Comparison of ENCODE assay signal across 8 cellular contexts in genomic region chr1:23868848-23869450, GRCh38. TPM values are rescaled to one million over a fixed set of nuclear protein-coding genes. Genes with fewer than 3 reads are reported as not detected.
DNase-seq lines count a peak whose midpoint lies in the region; ATAC-seq and TF ChIP-seq lines count a peak whose summit lies in the region.

No MANE protein-coding gene starts in this region.

- ATAC-seq in right lobe of liver = no peak
- ATAC-seq in upper lobe of left lung (ENCODE audit: low FRiP score in 2 of 2) = peak in 1 of 2 donors; percentile 3
- no peak for ATAC-seq in HG02678 (IDR thresholded peaks at IDR 0.05; ENCODE audit: unreplicated experiment)

- H3K9me3 ChIP-seq in BLaER1 (no peaks in the 10 kb centered on the region), adipocyte (ENCODE audit: control insufficient read depth, low read length) (no peaks in the 10 kb centered on the region), right lobe of liver (no peaks in the 10 kb centered on the region), upper lobe of left lung (no peaks in the 10 kb centered on the region)

- peaks cover 13% of the 10 kb centered on the region for H3K36me3 ChIP-seq in BLaER1
- H3K36me3 ChIP-seq in adipocyte (ENCODE audit: control insufficient read depth, insufficient read depth, low read length, severe bottlenecking) = no peaks in the 10 kb centered on the region
- H3K36me3 ChIP-seq in right lobe of liver = peaks cover 0 to 5% (median 0%) of the 10 kb centered on the region in 4 donors
- peaks cover 0 to 12% (median 3%) of the 10 kb centered on the region in 4 donors for H3K36me3 ChIP-seq in upper lobe of left lung

- TF ChIP-seq POLR2A in right lobe of liver (IDR thresholded peaks at IDR 0.05) (no peak), upper lobe of left lung (IDR thresholded peaks at IDR 0.05) (no peak)

- H3K9ac ChIP-seq in BLaER1 (peak overlapping the region; percentile 28; the same call in 1 of the 2 replicates), adipocyte (ENCODE audit: low read length) (peak overlapping the region; percentile 69)

- TF ChIP-seq CTCF in right lobe of liver (IDR thresholded peaks at IDR 0.05) (no peak), upper lobe of left lung (IDR thresholded peaks at IDR 0.05) (no peak)

- TF ChIP-seq EP300 in upper lobe of left lung (IDR thresholded peaks at IDR 0.05) = no peak

- CTCF ChIA-PET in HEK293T (lab: Yijun Ruan, JAX) = interaction anchor here (0.5 to 0.7 kb wide), 2 partner anchors 19 to 51 kb away, joined by 3 to 4 read pairs; no protein-coding TSS in a partner anchor

- H3K27ac ChIP-seq in BLaER1 (0 out of 2 replicates have a peak overlapping the region, but pooled peaks have one; percentile 44), right lobe of liver (peak overlapping the region; percentile 3 to 55 (median 41)), upper lobe of left lung (peak overlapping the region; percentile 59 to 84 (median 74))

- no peaks in the 10 kb centered on the region for H3K27me3 ChIP-seq in BLaER1
- peaks cover 18% of the 10 kb centered on the region for H3K27me3 ChIP-seq in adipocyte (replicated peaks; ENCODE audit: control insufficient read depth, insufficient read depth, low read length)
- H3K27me3 ChIP-seq in right lobe of liver = no peaks in the 10 kb centered on the region
- H3K27me3 ChIP-seq in upper lobe of left lung = no peaks in the 10 kb centered on the region

- DNase-seq in HEK293T (ENCODE audit: extremely low spot score) (peak; percentile 46), adipocyte (ENCODE audit: low read depth) (no peak), right lobe of liver (no peak), upper lobe of left lung (peak in 1 of 2 donors; percentile 49), NCI-H1092 (lab: John Stamatoyannopoulos, UW) (no peak), SW480 (ENCODE audit: low spot score) (no peak)

- peaks cover 15% of the 10 kb centered on the region; the same call in 1 of the 2 replicates for H4K20me1 ChIP-seq in BLaER1

- peak overlapping the region; percentile 99 for H3K4me2 ChIP-seq in BLaER1

- H3K4me1 ChIP-seq in BLaER1 (peaks cover 47% of the 10 kb centered on the region), adipocyte (ENCODE audit: control insufficient read depth, insufficient read depth, low read length) (no peaks in the 10 kb centered on the region), right lobe of liver (peaks cover 0 to 7% (median 3%) of the 10 kb centered on the region in 4 donors), upper lobe of left lung (peaks cover 21 to 34% (median 29%) of the 10 kb centered on the region in 4 donors)

- POLR2A ChIA-PET in HEK293T (lab: Yijun Ruan, JAX) = interaction anchor here (1.5 kb wide), 1 partner anchor 91 kb away, joined by 4 read pairs; the partner anchor contains the start of gene PITHD1

- intact Hi-C loops in right lobe of liver (cut with DNase I) = loop anchor here in 1 of 2 donors (10.0 kb wide), 1 partner anchor 64 kb away; the partner anchor contains the start of gene GALE

- peak overlapping the region; percentile 80 for H3K4me3 ChIP-seq in BLaER1
- peak overlapping the region; percentile 85 for H3K4me3 ChIP-seq in adipocyte (ENCODE audit: low read length)
- H3K4me3 ChIP-seq in right lobe of liver = peak overlapping the region; percentile 89 to 99 (median 91)
- peak overlapping the region; percentile 20 to 85 (median 66) for H3K4me3 ChIP-seq in upper lobe of left lung

- 44% methylated on average over 14 of the region's 14 CpGs for WGBS in right lobe of liver (ENCODE audit: insufficient coverage, low coverage, low lambda C conversion rate, missing lambda C conversion rate)
- 39 to 40% methylated on average over 14 of the region's 14 CpGs for WGBS in upper lobe of left lung, 2 donors

TF ChIP-seq in HEK293T, 16 proteins besides CTCF, POLR2A, EP300 and RAD21:
- no peak for TF ChIP-seq FOXA1 (IDR thresholded peaks at IDR 0.05)
- TF ChIP-seq ARNT (IDR thresholded peaks at IDR 0.05) = no peak
- no peak for TF ChIP-seq TARDBP (IDR thresholded peaks at IDR 0.05)
- TF ChIP-seq ELF4 (IDR thresholded peaks at IDR 0.05) = no peak
- TF ChIP-seq FOXM1 (IDR thresholded peaks at IDR 0.05; ENCODE audit: borderline replicate concordance) = no peak
- no peak for TF ChIP-seq SUZ12 (IDR thresholded peaks at IDR 0.05)
- no peak for TF ChIP-seq PKNOX1 (IDR thresholded peaks at IDR 0.05)
- TF ChIP-seq LEF1 (IDR thresholded peaks at IDR 0.05; ENCODE audit: borderline replicate concordance) = no peak
- TF ChIP-seq SP1 (IDR thresholded peaks at IDR 0.05) = no peak
- TF ChIP-seq NFRKB (IDR thresholded peaks at IDR 0.05) = no peak
- TF ChIP-seq FOXK2 (IDR thresholded peaks at IDR 0.05) = no peak
- no peak for TF ChIP-seq CTBP1 (IDR thresholded peaks at IDR 0.05; ENCODE audit: borderline replicate concordance)
- no peak for TF ChIP-seq ZNF384 (IDR thresholded peaks at IDR 0.05)
- no peak for TF ChIP-seq BHLHE40 (IDR thresholded peaks at IDR 0.05; ENCODE audit: borderline replicate concordance)

RNA-seq across cellular contexts. Expression of gene FUCA1, which starts 0.9 kb away (rescaled TPM):
- total RNA-seq in right lobe of liver (10 to 100 TPM; 37.1 to 54.7 (median 45.1) TPM), upper lobe of left lung (10 to 100 TPM; 22.6 to 70.8 (median 40.5) TPM)

RNA-seq across cellular contexts. Expression of gene HMGCL, which starts 43.7 kb away (rescaled TPM):
- 100 to 1,000 TPM; 143 to 178 (median 160) TPM for total RNA-seq in right lobe of liver
- total RNA-seq in upper lobe of left lung = 10 to 100 TPM; 27.5 to 53.3 (median 36.5) TPM

RNA-seq across cellular contexts. Expression of gene CNR2, which starts 44.2 kb away (rescaled TPM):
- total RNA-seq in right lobe of liver = under 1 TPM in 4 of 6 experiments, not detected in 2; 0.04 to 0.07 (median 0.06) TPM
- under 1 TPM in 4 of 6 donors, not detected in 2; 0.13 to 0.59 (median 0.24) TPM for total RNA-seq in upper lobe of left lung
